Comparison of ENCODE assay signal across 18 cellular contexts in the genomic region with DNA sequence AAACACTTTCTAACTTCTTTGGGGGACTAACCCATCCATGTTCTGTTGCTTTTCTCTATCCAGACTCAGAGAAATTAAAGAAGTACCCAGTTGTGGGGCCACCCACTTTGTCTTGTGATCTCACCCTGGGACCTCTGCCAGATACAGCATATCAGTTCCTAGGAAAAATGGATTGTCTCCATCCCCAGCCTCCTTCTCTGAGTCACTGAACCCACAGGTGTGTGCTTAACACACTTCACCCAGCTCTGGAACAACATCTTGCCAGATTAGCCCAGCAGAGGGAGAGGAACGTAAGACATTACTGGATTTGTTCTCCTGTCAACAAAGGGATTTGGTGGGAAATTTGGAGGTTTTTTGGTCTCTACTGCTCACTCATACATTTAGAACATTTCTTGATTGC.
DNase-seq lines count a peak whose midpoint lies in the region; ATAC-seq, FAIRE-seq and TF ChIP-seq lines count a peak whose summit lies in the region.
"Had no signal": no experiment of that assay in that cellular context is flagged by ENCODE, and none has a peak within 500 bp of the region (broad histone marks: within the 10 kb centered on the region; RNA-seq: fewer than 3 reads in every experiment).

No MANE protein-coding gene starts in this region.

- H3K4me1 ChIP-seq in mucosa of stomach (ENCODE audit: control insufficient read depth, insufficient read depth, low read length), result peaks cover 16% of the 10 kb centered on the region
- H3K4me1 ChIP-seq: Peyer's patch had no signal

- no peak for FAIRE-seq in D721Med (lab: Jason Lieb, UNC)

- TF ChIP-seq CTCF in choroid plexus epithelial cell (conservative IDR thresholded peaks at IDR 0.05; ENCODE audit: low read depth, low read length), result peak; percentile 42
- no peak for TF ChIP-seq CTCF in D721Med (IDR thresholded peaks at IDR 0.05; ENCODE audit: insufficient read depth, missing control alignments)

- DNase-seq in CD1c-positive myeloid dendritic cell (ENCODE audit: extremely low spot score) (peak; percentile 76), NCI-H226 (peak; percentile 65), choroid plexus epithelial cell (ENCODE audit: low read depth) (peak; percentile 72), D721Med (ENCODE audit: insufficient read length, low spot score) (no peak), COLO829 (ENCODE audit: low spot score) (no peak), NOMO-1 treated with DMSO at 0.1 percent for 48 hours (lab: John Stamatoyannopoulos, UW; ENCODE audit: unreplicated experiment) (no peak)
- DNase-seq: activated CD4-positive, alpha-beta memory T cell treated with anti-CD3 and anti-CD28 coated beads, Interleukin-2, amount 10 ng/mL, durations not matched to agents 7 days and 5 days; amniotic stem cell; left ventricle myocardium superior; naive B cell; NCI-H1436 treated with DMSO at 0.1 percent for 48 hours; NCI-H526; Peyer's patch; stimulated activated naive CD4-positive, alpha-beta T cell treated with Interleukin-2 at 50 U/mL for 16 hours had no signal

- ATAC-seq in HG03342 (IDR thresholded peaks at IDR 0.05; ENCODE audit: unreplicated experiment), result no peak
- ATAC-seq: activated T-helper 17 cell treated with anti-CD3 and anti-CD28 coated beads, Interleukin-2, amount 50 U/mL, for 72 hours; left ventricle myocardium superior had no signal

- H3K27me3 ChIP-seq in mucosa of stomach (ENCODE audit: control insufficient read depth, insufficient read depth, low read length), result no peaks in the 10 kb centered on the region
- H3K27me3 ChIP-seq: Peyer's patch had no signal

- H3K4me3 ChIP-seq in choroid plexus epithelial cell (ENCODE audit: low read depth, low read length), result no peak overlapping the region
- no peak overlapping the region for H3K4me3 ChIP-seq in mucosa of stomach (ENCODE audit: low read length)
- H3K4me3 ChIP-seq: Peyer's patch had no signal

- H3K36me3 ChIP-seq in mucosa of stomach (ENCODE audit: control insufficient read depth, insufficient read depth, low read length), result no peaks in the 10 kb centered on the region
- H3K36me3 ChIP-seq: Peyer's patch had no signal

- no peaks in the 10 kb centered on the region for H3K9me3 ChIP-seq in mucosa of stomach (ENCODE audit: control insufficient read depth, low read length)
- H3K9me3 ChIP-seq: Peyer's patch had no signal

- H3K9ac ChIP-seq in mucosa of stomach (ENCODE audit: low read length), result peak overlapping the region; percentile 30
- H3K9ac ChIP-seq: KMS-11 had no signal

Comparison
In these comparisons a context has a peak if more than half of its experiments do, and no peak if none do; other contexts are left out.
1. DNase-seq: peak in CD1c-positive myeloid dendritic cell (single experiment), NCI-H226 (single experiment) and choroid plexus epithelial cell (single experiment); none in D721Med (single experiment), COLO829 (single experiment) and NOMO-1 treated with DMSO at 0.1 percent for 48 hours (single experiment).